Comparison of ENCODE assay signal across 8 cellular contexts in genomic region chr5:134527156-134527960, GRCh38. TPM values are rescaled to one million over a fixed set of nuclear protein-coding genes. Genes with fewer than 3 reads are reported as not detected.
DNase-seq lines count a peak whose midpoint lies in the region; ATAC-seq and TF ChIP-seq lines count a peak whose summit lies in the region.

No MANE protein-coding gene starts in this region.

- TF ChIP-seq CTCF in CD14-positive monocyte (IDR thresholded peaks at IDR 0.05) (peak; percentile 65), endodermal cell (conservative IDR thresholded peaks at IDR 0.05) (peak; percentile 78), mesothelial cell of epicardium (IDR thresholded peaks at IDR 0.05; ENCODE audit: unreplicated experiment) (peak; percentile 90)

- H3K27ac Mint-ChIP-seq in CD14-positive monocyte: peak overlapping the region; percentile 41 to 89 (median 86)
- peak overlapping the region; percentile 98 for H3K27ac Mint-ChIP-seq in endodermal cell
- peak overlapping the region; percentile 98 for H3K27ac Mint-ChIP-seq in mesothelial cell of epicardium

- 0% methylated on average over 18 to 56 of the region's 57 CpGs for WGBS in endodermal cell (ENCODE audit: insufficient coverage in 1 of 2, insufficient read length in 1 of 2), 2 experiments

- H3K9me3 Mint-ChIP-seq in CD14-positive monocyte: no peaks in the 10 kb centered on the region
- H3K9me3 Mint-ChIP-seq in endodermal cell: no peaks in the 10 kb centered on the region
- no peaks in the 10 kb centered on the region for H3K9me3 Mint-ChIP-seq in mesothelial cell of epicardium

- H3K27me3 ChIP-seq in endodermal cell (ENCODE audit: control insufficient read depth, insufficient read depth, low read length, poor library complexity, severe bottlenecking): no peaks in the 10 kb centered on the region

- H3K27me3 Mint-ChIP-seq in CD14-positive monocyte (ENCODE audit: low read depth in 3 of 3): peaks cover 1 to 7% (median 1%) of the 10 kb centered on the region in 3 donors
- H3K27me3 Mint-ChIP-seq in endodermal cell (ENCODE audit: insufficient read depth): no peaks in the 10 kb centered on the region
- no peaks in the 10 kb centered on the region for H3K27me3 Mint-ChIP-seq in mesothelial cell of epicardium (ENCODE audit: low read depth)

- H3K36me3 ChIP-seq in endodermal cell (ENCODE audit: control insufficient read depth, insufficient read depth, low read length): no peaks in the 10 kb centered on the region

- peaks cover 23% of the 10 kb centered on the region for H3K4me1 Mint-ChIP-seq in CD14-positive monocyte
- H3K4me1 Mint-ChIP-seq in endodermal cell: peaks cover 41% of the 10 kb centered on the region
- peaks cover 19% of the 10 kb centered on the region for H3K4me1 Mint-ChIP-seq in mesothelial cell of epicardium

- peak overlapping the region; percentile 90 to 97 for H3K4me3 Mint-ChIP-seq in CD14-positive monocyte
- H3K4me3 Mint-ChIP-seq in endodermal cell: peak overlapping the region; percentile 89
- H3K4me3 Mint-ChIP-seq in mesothelial cell of epicardium: peak overlapping the region; percentile 94

- H3K36me3 Mint-ChIP-seq in CD14-positive monocyte: no peaks in the 10 kb centered on the region
- no peaks in the 10 kb centered on the region for H3K36me3 Mint-ChIP-seq in endodermal cell (ENCODE audit: low read depth)
- H3K36me3 Mint-ChIP-seq in mesothelial cell of epicardium: no peaks in the 10 kb centered on the region

- H3K4me1 ChIP-seq in endodermal cell (ENCODE audit: control insufficient read depth, insufficient read depth, low read length): peaks cover 23% of the 10 kb centered on the region

- peak overlapping the region; percentile 60 for H3K9ac ChIP-seq in endodermal cell (ENCODE audit: extremely low read depth, low read length, poor library complexity, severe bottlenecking)

- H3K4me3 ChIP-seq in endodermal cell (ENCODE audit: low read length): peak overlapping the region; percentile 80

- intact Hi-C loops in CD14-positive monocyte (cut with micrococcal nuclease): loop anchor here (5.0 to 10.0 kb wide), 6 partner anchors 50 to 303 kb away; partner anchors contain the start of genes UBE2B (in 2 of the 2), CDKN2AIPNL (in 1 of the 2) and PPP2CA (in 1 of the 2)

- ATAC-seq in GM19395 (IDR thresholded peaks at IDR 0.05; ENCODE audit: unreplicated experiment) (peak; percentile 34), HG03571 (IDR thresholded peaks at IDR 0.05; ENCODE audit: unreplicated experiment) (peak; percentile 53)

- DNase-seq in CD14-positive monocyte (ENCODE audit: low spot score) (peak; percentile 65), NOMO-1 treated with DMSO at 0.1 percent for 48 hours (lab: John Stamatoyannopoulos, UW; ENCODE audit: unreplicated experiment) (peak; percentile 87), endodermal cell (peak; percentile 98), mesothelial cell of epicardium (ENCODE audit: low spot score in 2 of 2, unreplicated experiment in 2 of 2) (peak; percentile 76 to 86)
- peak; percentile 41 for DNase-seq in activated CD8-positive, alpha-beta memory T cell treated with anti-CD3 and anti-CD28 coated beads, Interleukin-2, amount 50 U/mL, for 24 hours (ENCODE audit: extremely low read depth)
- peak; percentile 53 to 58 for DNase-seq in stimulated activated CD8-positive, alpha-beta memory T cell treated with anti-CD3 and anti-CD28 coated beads, Interleukin-15, amount 100 ng/mL, for 4 hours (ENCODE audit: low read depth in 2 of 2)

- H3K27ac ChIP-seq in endodermal cell (ENCODE audit: low read depth, low read length): no peak overlapping the region

- H3K9me3 ChIP-seq in endodermal cell (ENCODE audit: control insufficient read depth, low read length): no peaks in the 10 kb centered on the region

RNA-seq across cellular contexts. Expression of gene JADE2, which starts 1.9 kb away (rescaled TPM):
- 1 to 10 TPM; 2.1 to 3.1 TPM for polyA plus RNA-seq in CD14-positive monocyte
- total RNA-seq in endodermal cell: 10 to 100 TPM; 33.9 to 51.9 TPM
- 4.3 TPM for polyA plus RNA-seq in endodermal cell (2013, experiment 1 of 2)
- polyA plus RNA-seq in endodermal cell (2013, experiment 2 of 2): 4.5 TPM
- total RNA-seq in mesothelial cell of epicardium: 24.7 to 26.4 TPM (median 25.2 TPM) in 3 replicates

Comparison
In these comparisons a context has a peak if more than half of its experiments do, and no peak if none do; other contexts are left out.
1. DNase-seq: peak in every context shown above with its lines; median percentile 98 in endodermal cell; 87 in NOMO-1 treated with DMSO at 0.1 percent for 48 hours; 81 in mesothelial cell of epicardium; 65 in CD14-positive monocyte; 56 in stimulated activated CD8-positive, alpha-beta memory T cell treated with anti-CD3 and anti-CD28 coated beads, Interleukin-15, amount 100 ng/mL, for 4 hours; 41 in activated CD8-positive, alpha-beta memory T cell treated with anti-CD3 and anti-CD28 coated beads, Interleukin-2, amount 50 U/mL, for 24 hours.